Comparison of ENCODE assay signal across 25 cellular contexts in the genomic region with DNA sequence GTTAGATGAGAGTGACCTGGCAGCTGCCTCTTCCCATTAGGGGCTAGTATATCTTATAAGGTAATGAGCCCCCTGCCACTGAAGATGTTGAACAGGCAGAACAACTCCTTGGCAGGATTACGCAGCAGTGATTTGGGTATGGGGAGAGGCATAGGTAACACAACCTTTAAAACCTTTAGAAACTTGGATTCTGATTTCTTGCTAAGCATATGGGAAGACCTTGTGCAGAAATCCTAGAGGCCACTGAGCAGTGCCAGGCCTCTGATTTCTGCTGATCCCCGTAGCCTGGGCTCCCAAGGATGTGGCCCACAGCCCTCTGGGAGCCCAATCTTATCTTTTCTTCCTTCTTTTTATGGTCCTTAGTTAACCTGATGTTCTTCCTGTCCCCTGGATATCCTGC.
A peak's percentile ranks its signal among the peaks of the same experiment; 100 is the strongest.
DNase-seq lines count a peak whose midpoint lies in the region; ATAC-seq, FAIRE-seq and TF ChIP-seq lines count a peak whose summit lies in the region.
"Had no signal": no experiment of that assay in that cellular context is flagged by ENCODE, and none has a peak within 500 bp of the region (broad histone marks: within the 10 kb centered on the region; RNA-seq: fewer than 3 reads in every experiment).

No MANE protein-coding gene starts in this region.

- H3K27me3 ChIP-seq in H1 (replicated peaks in 1 of 4; ENCODE audit: control insufficient read depth in 3 of 4, extremely low read depth in 1 of 4, insufficient read depth in 3 of 4, low read length in 3 of 4) (no peaks in the 10 kb centered on the region), esophagus muscularis mucosa (no peaks in the 10 kb centered on the region), neural progenitor cell (no peaks in the 10 kb centered on the region), adrenal gland (no peaks in the 10 kb centered on the region)
- H3K27me3 ChIP-seq: BE2C; BLaER1 treated with 17β-estradiol and CSF1 and Interleukin-3, amounts not matched to agents 10 nM and 100 nM had no signal

- peaks cover 2 to 6% (median 4%) of the 10 kb centered on the region in 4 experiments; a peak in 5 of 7 replicates for H3K4me1 ChIP-seq in H1 (replicated peaks in 1 of 4; ENCODE audit: control insufficient read depth in 3 of 4, insufficient read depth in 4 of 4, low read length in 3 of 4)
- H3K4me1 ChIP-seq in esophagus muscularis mucosa, result peaks cover 0 to 4% (median 0%) of the 10 kb centered on the region in 4 donors
- H3K4me1 ChIP-seq in neural progenitor cell, result peaks cover 35% of the 10 kb centered on the region
- H3K4me1 ChIP-seq in adrenal gland (replicated peaks in 1 of 2), result peaks cover 0 to 12% of the 10 kb centered on the region in 2 donors
- H3K4me1 ChIP-seq: A549 had no signal

- H3K23me2 ChIP-seq in H1 (ENCODE audit: low read depth, low read length), result 0 out of 2 replicates have a peak, but pooled peaks cover 3% of the 10 kb centered on the region

- H2AK5ac ChIP-seq in H1 (ENCODE audit: low read depth, low read length), result no peak overlapping the region

- H2BK120ac ChIP-seq in H1 (replicated peaks; ENCODE audit: low read depth, low read length), result no peak overlapping the region

- POLR2A ChIA-PET in H1 (lab: Charles Lee; ENCODE audit: partially characterized antibody), result no interaction called here

- no peak overlapping the region for H3K14ac ChIP-seq in H1 (ENCODE audit: insufficient read length)

- peaks cover 16% of the 10 kb centered on the region for H3K36me3 Mint-ChIP-seq in neural progenitor cell
- H3K36me3 Mint-ChIP-seq in natural killer cell treated with Interleukin-12 subunit alpha and Interleukin-12 subunit beta and Interleukin-15 and Interleukin-18, amount 100 ng/mL, for 72 hours, result no peaks in the 10 kb centered on the region
- H3K36me3 Mint-ChIP-seq: CD14-positive monocyte; CD8-positive, alpha-beta memory T cell had no signal

- DNase-seq in H1 (ENCODE audit: low read depth in 1 of 2, low spot score in 2 of 2) (no peak), esophagus muscularis mucosa (ENCODE audit: extremely low spot score) (peak; percentile 79), neural progenitor cell (ENCODE audit: low spot score) (no peak), adrenal gland (no peak)
- DNase-seq in natural killer cell treated with Interleukin-12 subunit alpha and Interleukin-12 subunit beta and Interleukin-15 and Interleukin-18, amount 100 ng/mL, for 72 hours (ENCODE audit: low spot score), result no peak
- no peak for DNase-seq in stimulated activated CD4-positive, alpha-beta T cell treated with anti-CD3 and anti-CD28 coated beads, Interleukin-4, amount 100 ng/mL, for 1 hour
- DNase-seq: 8988T; ACHN; AML-193; CD4-positive, alpha-beta T cell; CD8-positive, alpha-beta memory T cell; DMS 273 treated with DMSO at 0.1 percent for 48 hours; DMS79; EL; GDM1; H9 had no signal

- H3K56ac ChIP-seq in H1 (replicated peaks; ENCODE audit: insufficient read length, low read depth, low read length), result no peak overlapping the region

- no peak overlapping the region for H3K27ac Mint-ChIP-seq in neural progenitor cell
- H3K27ac Mint-ChIP-seq in natural killer cell treated with Interleukin-12 subunit alpha and Interleukin-12 subunit beta and Interleukin-15 and Interleukin-18, amount 100 ng/mL, for 72 hours, result no peak overlapping the region
- H3K27ac Mint-ChIP-seq: CD14-positive monocyte; CD4-positive, alpha-beta T cell; CD8-positive, alpha-beta memory T cell; H9 had no signal

- H3F3A ChIP-seq in neural progenitor cell (ENCODE audit: low read depth), result peaks cover 17% of the 10 kb centered on the region

- H4K20me1 ChIP-seq in H1 (replicated peaks in 1 of 2; ENCODE audit: control insufficient read depth in 1 of 2, insufficient read depth in 2 of 2, low read length in 2 of 2), result no peaks in the 10 kb centered on the region
- no peaks in the 10 kb centered on the region for H4K20me1 ChIP-seq in neural progenitor cell (ENCODE audit: low read depth)
- H4K20me1 ChIP-seq: BLaER1 treated with 17β-estradiol and CSF1 and Interleukin-3, amounts not matched to agents 10 nM and 100 nM had no signal

- H3K4me2 ChIP-seq in H1 (ENCODE audit: insufficient read depth in 1 of 2, low read depth in 2 of 2, low read length in 2 of 2) (no peak overlapping the region), neural progenitor cell (peak overlapping the region; percentile 37)
- H3K4me2 ChIP-seq: A549 had no signal

- TF ChIP-seq EP300 in H1 (IDR thresholded peaks at IDR 0.05; ENCODE audit: borderline replicate concordance in 1 of 2, low read depth in 2 of 2, low read length in 2 of 2), result no peak
- TF ChIP-seq EP300 in esophagus muscularis mucosa (IDR thresholded peaks at IDR 0.05), result no peak

- TF ChIP-seq CTCF in H1 (IDR thresholded peaks at IDR 0.05; ENCODE audit: control extremely low read depth in 1 of 3, insufficient read depth in 1 of 3, low read depth in 1 of 3, low read length in 3 of 3) (no peak), esophagus muscularis mucosa (IDR thresholded peaks at IDR 0.05) (no peak), neural progenitor cell (IDR thresholded peaks at IDR 0.05) (no peak), adrenal gland (IDR thresholded peaks at IDR 0.05) (no peak)

- H3K4ac ChIP-seq in H1 (replicated peaks; ENCODE audit: insufficient read length, low read depth, low read length), result no peak overlapping the region

- H3K27ac ChIP-seq in H1 (ENCODE audit: low read depth, low read length) (no peak overlapping the region), esophagus muscularis mucosa (replicated peaks in 1 of 4) (no peak overlapping the region), neural progenitor cell (no peak overlapping the region), adrenal gland (no peak overlapping the region)
- H3K27ac ChIP-seq: A549; BLaER1 treated with 17β-estradiol and CSF1 and Interleukin-3, amounts not matched to agents 10 nM and 100 nM; GM23248 had no signal

- no peak overlapping the region for H4K91ac ChIP-seq in H1 (replicated peaks; ENCODE audit: insufficient read length, low read length)

- no peaks in the 10 kb centered on the region for H3K36me3 ChIP-seq in H1 (ENCODE audit: control insufficient read depth in 2 of 4, insufficient read depth in 4 of 4, low read length in 3 of 4)
- H3K36me3 ChIP-seq in esophagus muscularis mucosa, result no peaks in the 10 kb centered on the region
- no peaks in the 10 kb centered on the region for H3K36me3 ChIP-seq in neural progenitor cell
- H3K36me3 ChIP-seq in adrenal gland (replicated peaks in 1 of 2), result no peaks in the 10 kb centered on the region
- H3K36me3 ChIP-seq: BLaER1 treated with 17β-estradiol and CSF1 and Interleukin-3, amounts not matched to agents 10 nM and 100 nM had no signal

- no peak for TF ChIP-seq RAD21 in H1 (IDR thresholded peaks at IDR 0.05 in 1 of 2, conservative IDR thresholded peaks at IDR 0.05 in 1 of 2; ENCODE audit: low read depth in 2 of 2, low read length in 2 of 2)

- no peak for FAIRE-seq in H1 (lab: Jason Lieb, UNC)
- FAIRE-seq: A549, D721Med, GM12878, GM19239 had no signal

- peak overlapping the region; percentile 48; the same call in 1 of the 2 replicates for H2BK20ac ChIP-seq in H1 (ENCODE audit: low read length)

- ATAC-seq in natural killer cell treated with Interleukin-12 subunit alpha and Interleukin-12 subunit beta and Interleukin-15 and Interleukin-18, amount 100 ng/mL, for 72 hours, result no peak
- ATAC-seq: A549, GM12878, HCT116 had no signal

- no peak overlapping the region for H4K5ac ChIP-seq in H1 (ENCODE audit: insufficient read length, low read depth, low read length)

- WGBS in H1 (ENCODE audit: extremely low coverage in 1 of 2, insufficient coverage in 1 of 2, insufficient read length in 1 of 2, insufficient replicate concordance in 2 of 2, low coverage in 1 of 2, low lambda C conversion rate in 2 of 2, missing lambda C conversion rate in 1 of 2), 2 experiments, result 82% methylated on average over 2 of the region's 2 CpGs; no CpG with 5 or more reads in 1 of the 2 experiments
- WGBS in esophagus muscularis mucosa, result 100% methylated on average over 2 of the region's 2 CpGs
- 75 to 91% (median 81%) methylated on average over 2 of the region's 2 CpGs for WGBS in adrenal gland, 4 donors

- H3K4me1 Mint-ChIP-seq in neural progenitor cell, result peaks cover 6% of the 10 kb centered on the region
- H3K4me1 Mint-ChIP-seq in natural killer cell treated with Interleukin-12 subunit alpha and Interleukin-12 subunit beta and Interleukin-15 and Interleukin-18, amount 100 ng/mL, for 72 hours (ENCODE audit: low read depth in 2 of 2), result no peaks in the 10 kb centered on the region
- H3K4me1 Mint-ChIP-seq: CD14-positive monocyte; CD8-positive, alpha-beta memory T cell had no signal

- no peak overlapping the region; the same call in 1 of the 2 replicates for H2BK15ac ChIP-seq in H1 (ENCODE audit: low read length)

- H4K8ac ChIP-seq in H1 (ENCODE audit: extremely low read depth, insufficient read depth, low read length), result no peak overlapping the region

- H2BK12ac ChIP-seq in H1 (ENCODE audit: low read depth, low read length), result no peak overlapping the region

- H3K4me3 ChIP-seq in H1 (ENCODE audit: extremely low read depth in 1 of 4, insufficient read depth in 2 of 4, low read depth in 3 of 4, low read length in 4 of 4), result no peak overlapping the region
- H3K4me3 ChIP-seq in esophagus muscularis mucosa, result no peak overlapping the region
- no peak overlapping the region for H3K4me3 ChIP-seq in neural progenitor cell
- no peak overlapping the region for H3K4me3 ChIP-seq in adrenal gland
- H3K4me3 ChIP-seq: A549; BLaER1 treated with 17β-estradiol and CSF1 and Interleukin-3, amounts not matched to agents 10 nM and 100 nM; GM12878; GM23248 had no signal

- no peak overlapping the region for H2AFZ ChIP-seq in H1 (ENCODE audit: low read length)
- H2AFZ ChIP-seq in neural progenitor cell (replicated peaks), result no peak overlapping the region
- H2AFZ ChIP-seq: GM23248 had no signal

- H3K18ac ChIP-seq in H1 (ENCODE audit: extremely low read depth, low read length), result no peak overlapping the region

- CTCF ChIA-PET in H1 (lab: Charles Lee; ENCODE audit: partially characterized antibody), result interaction anchor here (1.0 kb wide), 1 partner anchor 17 kb away, joined by 5 read pairs; no protein-coding TSS in a partner anchor

- H3K9me3 ChIP-seq in H1 (ENCODE audit: insufficient read depth in 2 of 2, low read depth in 1 of 2, low read length in 1 of 2), result peaks cover 0 to 3% of the 10 kb centered on the region in 2 experiments; a peak in 2 of 4 replicates
- peaks cover 0 to 6% (median 0%) of the 10 kb centered on the region in 4 donors for H3K9me3 ChIP-seq in esophagus muscularis mucosa
- H3K9me3 ChIP-seq in neural progenitor cell (ENCODE audit: low read depth), result peaks cover 13% of the 10 kb centered on the region
- H3K9me3 ChIP-seq in adrenal gland (replicated peaks in 1 of 3), result no peaks in the 10 kb centered on the region
- H3K9me3 ChIP-seq: A549 had no signal

- H3K9ac ChIP-seq in H1 (replicated peaks in 1 of 4; ENCODE audit: extremely low read depth in 1 of 4, low read depth in 3 of 4, low read length in 3 of 4) (no peak overlapping the region), neural progenitor cell (no peak overlapping the region)
- H3K9ac ChIP-seq: BLaER1 treated with 17β-estradiol and CSF1 and Interleukin-3, amounts not matched to agents 10 nM and 100 nM; GM23248 had no signal

- H2BK5ac ChIP-seq in H1 (ENCODE audit: low read depth, low read length), result no peak overlapping the region

- H3K4me3 Mint-ChIP-seq in neural progenitor cell, result no peak overlapping the region
- H3K4me3 Mint-ChIP-seq in natural killer cell treated with Interleukin-12 subunit alpha and Interleukin-12 subunit beta and Interleukin-15 and Interleukin-18, amount 100 ng/mL, for 72 hours, result no peak overlapping the region
- H3K4me3 Mint-ChIP-seq: CD4-positive, alpha-beta T cell; CD8-positive, alpha-beta memory T cell; H9 had no signal

- no peaks in the 10 kb centered on the region for H3K79me1 ChIP-seq in H1 (ENCODE audit: low read depth, low read length)

- no peaks in the 10 kb centered on the region for H3K27me3 Mint-ChIP-seq in neural progenitor cell (ENCODE audit: insufficient read depth, low read depth)
- H3K27me3 Mint-ChIP-seq in natural killer cell treated with Interleukin-12 subunit alpha and Interleukin-12 subunit beta and Interleukin-15 and Interleukin-18, amount 100 ng/mL, for 72 hours, result peaks cover 25 to 36% of the 10 kb centered on the region in 2 donors

- H3K23ac ChIP-seq in H1 (ENCODE audit: insufficient read length), result no peak overlapping the region

- intact Hi-C loops in esophagus muscularis mucosa (cut with DNase I) (no loop called here), adrenal gland (cut with DNase I) (no loop called here)

- TF ChIP-seq POLR2A in H1 (IDR thresholded peaks at IDR 0.05; ENCODE audit: control extremely low read depth in 1 of 2, low read depth in 2 of 2, low read length in 2 of 2) (no peak), esophagus muscularis mucosa (IDR thresholded peaks at IDR 0.05; ENCODE audit: low read depth) (no peak), adrenal gland (IDR thresholded peaks at IDR 0.05) (no peak)

- peaks cover 16% of the 10 kb centered on the region for H3K9me3 Mint-ChIP-seq in neural progenitor cell
- no peaks in the 10 kb centered on the region for H3K9me3 Mint-ChIP-seq in natural killer cell treated with Interleukin-12 subunit alpha and Interleukin-12 subunit beta and Interleukin-15 and Interleukin-18, amount 100 ng/mL, for 72 hours

- H3K79me2 ChIP-seq in H1 (ENCODE audit: control insufficient read depth in 1 of 2, insufficient read depth in 2 of 2, low read length in 2 of 2), result no peaks in the 10 kb centered on the region
- no peaks in the 10 kb centered on the region for H3K79me2 ChIP-seq in neural progenitor cell (ENCODE audit: low read depth)
